ENCODE assay signal across 1 cellular context in the genomic region with DNA sequence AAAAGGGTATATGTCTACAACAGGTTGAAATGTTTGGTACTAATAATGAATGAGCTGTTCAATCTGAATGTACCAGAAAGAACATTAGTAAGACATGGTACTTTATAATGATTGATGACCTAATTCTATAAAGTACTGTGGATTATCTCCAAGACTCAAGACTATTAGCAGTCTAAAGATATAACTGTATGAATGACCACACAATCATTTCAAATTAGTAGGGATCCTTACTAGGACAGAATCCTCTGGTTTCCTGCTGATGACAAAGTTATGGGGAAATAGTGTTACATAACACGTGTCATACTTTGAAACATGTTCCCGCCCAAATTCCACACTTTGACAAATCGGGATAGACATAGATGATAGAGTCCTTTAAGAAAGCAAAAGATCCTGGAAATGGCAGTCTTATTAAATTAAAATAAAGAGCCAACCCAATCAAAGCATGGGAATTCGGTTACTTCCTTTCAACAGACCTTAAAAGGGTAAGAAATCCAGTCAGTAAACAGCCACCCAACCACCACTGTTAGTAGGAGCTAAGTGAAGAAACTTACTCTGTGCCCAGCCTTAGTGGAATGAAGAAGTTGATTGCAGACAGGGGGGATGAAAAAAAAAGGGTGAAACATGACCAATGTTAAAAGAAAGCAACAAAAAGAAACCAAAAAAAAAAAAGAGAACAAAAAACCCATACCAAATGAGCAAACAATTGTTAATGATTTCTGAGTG.
TF ChIP-seq lines count a peak whose summit lies in the region.

No MANE protein-coding gene starts in this region.

TF ChIP-seq in K562, 482 proteins besides CTCF, POLR2A, EP300 and RAD21 (continued from another document and continues in another):
- TF ChIP-seq, protein P1, sequence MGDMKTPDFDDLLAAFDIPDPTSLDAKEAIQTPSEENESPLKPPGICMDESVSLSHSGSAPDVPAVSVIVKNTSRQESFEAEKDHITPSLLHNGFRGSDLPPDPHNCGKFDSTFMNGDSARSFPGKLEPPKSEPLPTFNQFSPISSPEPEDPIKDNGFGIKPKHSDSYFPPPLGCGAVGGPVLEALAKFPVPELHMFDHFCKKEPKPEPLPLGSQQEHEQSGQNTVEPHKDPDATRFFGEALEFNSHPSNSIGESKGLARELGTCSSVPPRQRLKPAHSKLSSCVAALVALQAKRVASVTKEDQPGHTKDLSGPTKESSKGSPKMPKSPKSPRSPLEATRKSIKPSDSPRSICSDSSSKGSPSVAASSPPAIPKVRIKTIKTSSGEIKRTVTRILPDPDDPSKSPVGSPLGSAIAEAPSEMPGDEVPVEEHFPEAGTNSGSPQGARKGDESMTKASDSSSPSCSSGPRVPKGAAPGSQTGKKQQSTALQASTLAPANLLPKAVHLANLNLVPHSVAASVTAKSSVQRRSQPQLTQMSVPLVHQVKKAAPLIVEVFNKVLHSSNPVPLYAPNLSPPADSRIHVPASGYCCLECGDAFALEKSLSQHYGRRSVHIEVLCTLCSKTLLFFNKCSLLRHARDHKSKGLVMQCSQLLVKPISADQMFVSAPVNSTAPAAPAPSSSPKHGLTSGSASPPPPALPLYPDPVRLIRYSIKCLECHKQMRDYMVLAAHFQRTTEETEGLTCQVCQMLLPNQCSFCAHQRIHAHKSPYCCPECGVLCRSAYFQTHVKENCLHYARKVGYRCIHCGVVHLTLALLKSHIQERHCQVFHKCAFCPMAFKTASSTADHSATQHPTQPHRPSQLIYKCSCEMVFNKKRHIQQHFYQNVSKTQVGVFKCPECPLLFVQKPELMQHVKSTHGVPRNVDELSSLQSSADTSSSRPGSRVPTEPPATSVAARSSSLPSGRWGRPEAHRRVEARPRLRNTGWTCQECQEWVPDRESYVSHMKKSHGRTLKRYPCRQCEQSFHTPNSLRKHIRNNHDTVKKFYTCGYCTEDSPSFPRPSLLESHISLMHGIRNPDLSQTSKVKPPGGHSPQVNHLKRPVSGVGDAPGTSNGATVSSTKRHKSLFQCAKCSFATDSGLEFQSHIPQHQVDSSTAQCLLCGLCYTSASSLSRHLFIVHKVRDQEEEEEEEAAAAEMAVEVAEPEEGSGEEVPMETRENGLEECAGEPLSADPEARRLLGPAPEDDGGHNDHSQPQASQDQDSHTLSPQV (IDR thresholded peaks at IDR 0.05): peak; percentile 65; the same call in 1 of the 2 replicates
- no peak for TF ChIP-seq MAFG (tag; conservative IDR thresholded peaks at IDR 0.05)
- TF ChIP-seq, protein P2, sequence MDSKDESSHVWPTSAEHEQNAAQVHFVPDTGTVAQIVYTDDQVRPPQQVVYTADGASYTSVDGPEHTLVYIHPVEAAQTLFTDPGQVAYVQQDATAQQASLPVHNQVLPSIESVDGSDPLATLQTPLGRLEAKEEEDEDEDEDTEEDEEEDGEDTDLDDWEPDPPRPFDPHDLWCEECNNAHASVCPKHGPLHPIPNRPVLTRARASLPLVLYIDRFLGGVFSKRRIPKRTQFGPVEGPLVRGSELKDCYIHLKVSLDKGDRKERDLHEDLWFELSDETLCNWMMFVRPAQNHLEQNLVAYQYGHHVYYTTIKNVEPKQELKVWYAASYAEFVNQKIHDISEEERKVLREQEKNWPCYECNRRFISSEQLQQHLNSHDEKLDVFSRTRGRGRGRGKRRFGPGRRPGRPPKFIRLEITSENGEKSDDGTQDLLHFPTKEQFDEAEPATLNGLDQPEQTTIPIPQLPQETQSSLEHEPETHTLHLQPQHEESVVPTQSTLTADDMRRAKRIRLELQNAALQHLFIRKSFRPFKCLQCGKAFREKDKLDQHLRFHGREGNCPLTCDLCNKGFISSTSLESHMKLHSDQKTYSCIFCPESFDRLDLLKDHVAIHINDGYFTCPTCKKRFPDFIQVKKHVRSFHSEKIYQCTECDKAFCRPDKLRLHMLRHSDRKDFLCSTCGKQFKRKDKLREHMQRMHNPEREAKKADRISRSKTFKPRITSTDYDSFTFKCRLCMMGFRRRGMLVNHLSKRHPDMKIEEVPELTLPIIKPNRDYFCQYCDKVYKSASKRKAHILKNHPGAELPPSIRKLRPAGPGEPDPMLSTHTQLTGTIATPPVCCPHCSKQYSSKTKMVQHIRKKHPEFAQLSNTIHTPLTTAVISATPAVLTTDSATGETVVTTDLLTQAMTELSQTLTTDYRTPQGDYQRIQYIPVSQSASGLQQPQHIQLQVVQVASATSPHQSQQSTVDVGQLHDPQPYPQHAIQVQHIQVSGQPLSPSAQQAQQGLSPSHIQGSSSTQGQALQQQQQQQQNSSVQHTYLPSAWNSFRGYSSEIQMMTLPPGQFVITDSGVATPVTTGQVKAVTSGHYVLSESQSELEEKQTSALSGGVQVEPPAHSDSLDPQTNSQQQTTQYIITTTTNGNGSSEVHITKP (IDR thresholded peaks at IDR 0.05; ENCODE audit: partially characterized antibody): no peak
- TF ChIP-seq NR2F6 (CRISPR knock-in tag; IDR thresholded peaks at IDR 0.05): no peak
- no peak for TF ChIP-seq MXI1 (IDR thresholded peaks at IDR 0.05; ENCODE audit: low read depth, low read length)
- TF ChIP-seq ZBTB1 (CRISPR knock-in tag; IDR thresholded peaks at IDR 0.05; ENCODE audit: borderline replicate concordance, low read depth): no peak
- no peak for TF ChIP-seq ZNF121 (CRISPR knock-in tag; conservative IDR thresholded peaks at IDR 0.05)
- no peak for TF ChIP-seq EHMT2 (IDR thresholded peaks at IDR 0.05)
- TF ChIP-seq, protein P3, sequence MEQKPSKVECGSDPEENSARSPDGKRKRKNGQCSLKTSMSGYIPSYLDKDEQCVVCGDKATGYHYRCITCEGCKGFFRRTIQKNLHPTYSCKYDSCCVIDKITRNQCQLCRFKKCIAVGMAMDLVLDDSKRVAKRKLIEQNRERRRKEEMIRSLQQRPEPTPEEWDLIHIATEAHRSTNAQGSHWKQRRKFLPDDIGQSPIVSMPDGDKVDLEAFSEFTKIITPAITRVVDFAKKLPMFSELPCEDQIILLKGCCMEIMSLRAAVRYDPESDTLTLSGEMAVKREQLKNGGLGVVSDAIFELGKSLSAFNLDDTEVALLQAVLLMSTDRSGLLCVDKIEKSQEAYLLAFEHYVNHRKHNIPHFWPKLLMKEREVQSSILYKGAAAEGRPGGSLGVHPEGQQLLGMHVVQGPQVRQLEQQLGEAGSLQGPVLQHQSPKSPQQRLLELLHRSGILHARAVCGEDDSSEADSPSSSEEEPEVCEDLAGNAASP (IDR thresholded peaks at IDR 0.05): no peak
- TF ChIP-seq CBFA2T2 (conservative IDR thresholded peaks at IDR 0.05): no peak
- no peak for TF ChIP-seq CBFB (CRISPR knock-in tag; IDR thresholded peaks at IDR 0.05)
- no peak for TF ChIP-seq NFE2 (IDR thresholded peaks at IDR 0.05; ENCODE audit: low read depth)
- TF ChIP-seq, protein P4, sequence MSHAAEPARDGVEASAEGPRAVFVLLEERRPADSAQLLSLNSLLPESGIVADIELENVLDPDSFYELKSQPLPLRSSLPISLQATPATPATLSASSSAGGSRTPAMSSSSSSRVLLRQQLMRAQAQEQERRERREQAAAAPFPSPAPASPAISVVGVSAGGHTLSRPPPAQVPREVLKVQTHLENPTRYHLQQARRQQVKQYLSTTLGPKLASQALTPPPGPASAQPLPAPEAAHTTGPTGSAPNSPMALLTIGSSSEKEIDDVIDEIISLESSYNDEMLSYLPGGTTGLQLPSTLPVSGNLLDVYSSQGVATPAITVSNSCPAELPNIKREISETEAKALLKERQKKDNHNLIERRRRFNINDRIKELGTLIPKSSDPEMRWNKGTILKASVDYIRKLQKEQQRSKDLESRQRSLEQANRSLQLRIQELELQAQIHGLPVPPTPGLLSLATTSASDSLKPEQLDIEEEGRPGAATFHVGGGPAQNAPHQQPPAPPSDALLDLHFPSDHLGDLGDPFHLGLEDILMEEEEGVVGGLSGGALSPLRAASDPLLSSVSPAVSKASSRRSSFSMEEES (CRISPR knock-in tag; IDR thresholded peaks at IDR 0.05): no peak
- TF ChIP-seq ZNF282 (CRISPR knock-in tag; IDR thresholded peaks at IDR 0.05): no peak
- TF ChIP-seq, protein P5, sequence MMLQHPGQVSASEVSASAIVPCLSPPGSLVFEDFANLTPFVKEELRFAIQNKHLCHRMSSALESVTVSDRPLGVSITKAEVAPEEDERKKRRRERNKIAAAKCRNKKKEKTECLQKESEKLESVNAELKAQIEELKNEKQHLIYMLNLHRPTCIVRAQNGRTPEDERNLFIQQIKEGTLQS (IDR thresholded peaks at IDR 0.05): 0 out of 2 replicates have a peak, but pooled peaks have one; percentile 21
- TF ChIP-seq, protein P5 (CRISPR knock-in tag; conservative IDR thresholded peaks at IDR 0.05): no peak
- TF ChIP-seq ZBED1 (IDR thresholded peaks at IDR 0.05): no peak
- TF ChIP-seq RB1 (IDR thresholded peaks at IDR 0.05; ENCODE audit: low read depth): no peak
- TF ChIP-seq GABPB1 (CRISPR knock-in tag; IDR thresholded peaks at IDR 0.05): no peak
- TF ChIP-seq ZNF699 (CRISPR knock-in tag; IDR thresholded peaks at IDR 0.05; ENCODE audit: insufficient replicate concordance): no peak
- no peak for TF ChIP-seq LCOR (CRISPR knock-in tag; IDR thresholded peaks at IDR 0.05)
- TF ChIP-seq, protein P6, sequence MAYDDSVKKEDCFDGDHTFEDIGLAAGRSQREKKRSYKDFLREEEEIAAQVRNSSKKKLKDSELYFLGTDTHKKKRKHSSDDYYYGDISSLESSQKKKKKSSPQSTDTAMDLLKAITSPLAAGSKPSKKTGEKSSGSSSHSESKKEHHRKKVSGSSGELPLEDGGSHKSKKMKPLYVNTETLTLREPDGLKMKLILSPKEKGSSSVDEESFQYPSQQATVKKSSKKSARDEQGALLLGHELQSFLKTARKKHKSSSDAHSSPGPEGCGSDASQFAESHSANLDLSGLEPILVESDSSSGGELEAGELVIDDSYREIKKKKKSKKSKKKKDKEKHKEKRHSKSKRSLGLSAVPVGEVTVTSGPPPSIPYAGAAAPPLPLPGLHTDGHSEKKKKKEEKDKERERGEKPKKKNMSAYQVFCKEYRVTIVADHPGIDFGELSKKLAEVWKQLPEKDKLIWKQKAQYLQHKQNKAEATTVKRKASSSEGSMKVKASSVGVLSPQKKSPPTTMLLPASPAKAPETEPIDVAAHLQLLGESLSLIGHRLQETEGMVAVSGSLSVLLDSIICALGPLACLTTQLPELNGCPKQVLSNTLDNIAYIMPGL (CRISPR knock-in tag; IDR thresholded peaks at IDR 0.05): no peak
- TF ChIP-seq GATAD2B (IDR thresholded peaks at IDR 0.05; ENCODE audit: borderline replicate concordance): no peak
- TF ChIP-seq ZNF217 (CRISPR knock-in tag; IDR thresholded peaks at IDR 0.05): no peak
- TF ChIP-seq FOXK1 (CRISPR knock-in tag; IDR thresholded peaks at IDR 0.05; ENCODE audit: borderline replicate concordance): no peak
- no peak for TF ChIP-seq CXXC5 (CRISPR knock-in tag; IDR thresholded peaks at IDR 0.05)
- TF ChIP-seq, protein P7, sequence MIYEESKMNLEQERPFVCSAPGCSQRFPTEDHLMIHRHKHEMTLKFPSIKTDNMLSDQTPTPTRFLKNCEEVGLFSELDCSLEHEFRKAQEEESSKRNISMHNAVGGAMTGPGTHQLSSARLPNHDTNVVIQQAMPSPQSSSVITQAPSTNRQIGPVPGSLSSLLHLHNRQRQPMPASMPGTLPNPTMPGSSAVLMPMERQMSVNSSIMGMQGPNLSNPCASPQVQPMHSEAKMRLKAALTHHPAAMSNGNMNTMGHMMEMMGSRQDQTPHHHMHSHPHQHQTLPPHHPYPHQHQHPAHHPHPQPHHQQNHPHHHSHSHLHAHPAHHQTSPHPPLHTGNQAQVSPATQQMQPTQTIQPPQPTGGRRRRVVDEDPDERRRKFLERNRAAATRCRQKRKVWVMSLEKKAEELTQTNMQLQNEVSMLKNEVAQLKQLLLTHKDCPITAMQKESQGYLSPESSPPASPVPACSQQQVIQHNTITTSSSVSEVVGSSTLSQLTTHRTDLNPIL (CRISPR knock-in tag; IDR thresholded peaks at IDR 0.05): no peak
- no peak for TF ChIP-seq CCAR2 (IDR thresholded peaks at IDR 0.05; ENCODE audit: low read depth, low read length)
- TF ChIP-seq, protein P8, sequence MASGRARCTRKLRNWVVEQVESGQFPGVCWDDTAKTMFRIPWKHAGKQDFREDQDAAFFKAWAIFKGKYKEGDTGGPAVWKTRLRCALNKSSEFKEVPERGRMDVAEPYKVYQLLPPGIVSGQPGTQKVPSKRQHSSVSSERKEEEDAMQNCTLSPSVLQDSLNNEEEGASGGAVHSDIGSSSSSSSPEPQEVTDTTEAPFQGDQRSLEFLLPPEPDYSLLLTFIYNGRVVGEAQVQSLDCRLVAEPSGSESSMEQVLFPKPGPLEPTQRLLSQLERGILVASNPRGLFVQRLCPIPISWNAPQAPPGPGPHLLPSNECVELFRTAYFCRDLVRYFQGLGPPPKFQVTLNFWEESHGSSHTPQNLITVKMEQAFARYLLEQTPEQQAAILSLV (tag; IDR thresholded peaks at IDR 0.05): no peak
- TF ChIP-seq NR4A1 (CRISPR knock-in tag; IDR thresholded peaks at IDR 0.05): no peak
- TF ChIP-seq NR4A1 (tag; IDR thresholded peaks at IDR 0.05): no peak
- TF ChIP-seq, protein P9, sequence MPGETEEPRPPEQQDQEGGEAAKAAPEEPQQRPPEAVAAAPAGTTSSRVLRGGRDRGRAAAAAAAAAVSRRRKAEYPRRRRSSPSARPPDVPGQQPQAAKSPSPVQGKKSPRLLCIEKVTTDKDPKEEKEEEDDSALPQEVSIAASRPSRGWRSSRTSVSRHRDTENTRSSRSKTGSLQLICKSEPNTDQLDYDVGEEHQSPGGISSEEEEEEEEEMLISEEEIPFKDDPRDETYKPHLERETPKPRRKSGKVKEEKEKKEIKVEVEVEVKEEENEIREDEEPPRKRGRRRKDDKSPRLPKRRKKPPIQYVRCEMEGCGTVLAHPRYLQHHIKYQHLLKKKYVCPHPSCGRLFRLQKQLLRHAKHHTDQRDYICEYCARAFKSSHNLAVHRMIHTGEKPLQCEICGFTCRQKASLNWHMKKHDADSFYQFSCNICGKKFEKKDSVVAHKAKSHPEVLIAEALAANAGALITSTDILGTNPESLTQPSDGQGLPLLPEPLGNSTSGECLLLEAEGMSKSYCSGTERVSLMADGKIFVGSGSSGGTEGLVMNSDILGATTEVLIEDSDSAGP (CRISPR knock-in tag; IDR thresholded peaks at IDR 0.05): no peak
- no peak for TF ChIP-seq ETV5 (CRISPR knock-in tag; IDR thresholded peaks at IDR 0.05; ENCODE audit: low read depth)
- TF ChIP-seq RBFOX2 (IDR thresholded peaks at IDR 0.05; ENCODE audit: low read depth, low read length): no peak
- no peak for TF ChIP-seq HDAC2 (IDR thresholded peaks at IDR 0.05)
- no peak for TF ChIP-seq ZNF695 (CRISPR knock-in tag; IDR thresholded peaks at IDR 0.05)
